Comparison of ENCODE assay signal across 33 cellular contexts in the genomic region with DNA sequence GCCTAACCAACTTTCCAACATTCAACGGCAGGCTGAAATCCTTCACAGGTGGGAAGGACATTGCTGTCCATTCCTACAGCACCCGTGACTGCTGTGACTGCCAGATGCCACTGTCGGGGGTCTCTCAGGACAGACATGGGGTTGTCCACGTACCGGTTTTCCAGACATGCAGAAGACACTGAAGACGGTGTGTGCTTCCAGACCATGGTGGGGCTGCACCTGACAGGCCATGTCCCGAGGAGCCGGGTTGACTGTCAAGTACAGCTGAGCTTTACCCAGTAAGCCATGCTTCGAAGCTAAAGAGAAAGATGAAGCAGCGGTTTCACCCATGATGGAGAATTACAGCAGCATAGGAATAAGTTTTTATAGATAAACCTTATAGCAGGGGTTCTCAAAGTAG.
"Had no signal": no experiment of that assay in that cellular context is flagged by ENCODE, and none has a peak within 500 bp of the region (broad histone marks: within the 10 kb centered on the region; RNA-seq: fewer than 3 reads in every experiment).

No MANE protein-coding gene starts in this region.

- H3K4me1 Mint-ChIP-seq: activated B cell treated with CpG ODN at 0.5 μM for 24 hours; activated CD4-positive, alpha-beta memory T cell treated with anti-CD3 and anti-CD28 coated beads, Interleukin-2, amount 10 ng/mL, durations not matched to agents 7 days and 5 days; activated naive CD4-positive, alpha-beta T cell treated with anti-CD3 and anti-CD28 coated beads, Interleukin-2, amount 10 ng/mL, durations not matched to agents 7 days and 5 days; activated naive CD4-positive, alpha-beta T cell treated with anti-CD3 and anti-CD28 coated beads, Interleukin-2, amount 50 U/mL, for 24 hours; activated T-helper 17 cell treated with anti-CD3 and anti-CD28 coated beads, Interleukin-2, amount 50 U/mL, for 72 hours; brain; central memory CD8-positive, alpha-beta T cell; T-cell had no signal

- H3K36me3 Mint-ChIP-seq: activated naive CD4-positive, alpha-beta T cell treated with anti-CD3 and anti-CD28 coated beads, Interleukin-2, amount 10 ng/mL, durations not matched to agents 7 days and 5 days; activated naive CD8-positive, alpha-beta T cell; activated naive CD8-positive, alpha-beta T cell treated with anti-CD3 and anti-CD28 coated beads, Interleukin-2, amount 10 ng/mL, durations not matched to agents 7 days and 5 days; brain; T-cell had no signal

- H3K27me3 ChIP-seq: ascending aorta, cardiac muscle cell had no signal

- DNase-seq: activated B cell treated with CpG ODN at 0.5 μM for 24 hours; activated CD4-positive, alpha-beta memory T cell treated with anti-CD3 and anti-CD28 coated beads, Interleukin-2, amount 10 ng/mL, durations not matched to agents 7 days and 5 days; activated CD4-positive, alpha-beta T cell treated with anti-CD3 and anti-CD28 coated beads for 48 hours; activated CD4-positive, alpha-beta T cell treated with anti-CD3 and anti-CD28 coated beads, Interleukin-2, amount 10 ng/mL, durations not matched to agents 7 days and 5 days; activated CD4-positive, alpha-beta T cell treated with anti-CD3 and anti-CD28 coated beads, Interleukin-2, amount 50 U/mL, for 48 hours; activated CD4-positive, CD25-positive, alpha-beta regulatory T cell treated with anti-CD3 and anti-CD28 coated beads, Interleukin-2, amount 50 U/mL, for 72 hours; activated CD8-positive, alpha-beta memory T cell treated with anti-CD3 and anti-CD28 coated beads, Interleukin-2, amount 50 U/mL, for 4 hours; activated effector memory CD4-positive, alpha-beta T cell treated with Interleukin-2 at 50 U/mL for 16 hours; activated gamma-delta T cell; activated naive CD4-positive, alpha-beta T cell treated with anti-CD3 and anti-CD28 coated beads, Interleukin-2, amount 10 ng/mL, durations not matched to agents 7 days and 5 days; activated naive CD4-positive, alpha-beta T cell treated with Interleukin-2 at 50 U/mL for 16 hours; activated naive CD8-positive, alpha-beta T cell treated with anti-CD3 and anti-CD28 coated beads, Interleukin-2, amount 10 ng/mL, durations not matched to agents 7 days and 5 days; activated naive CD8-positive, alpha-beta T cell treated with anti-CD3 and anti-CD28 coated beads, Interleukin-2, amount 50 U/mL, for 24 hours; activated T-cell treated with anti-CD3 and anti-CD28 coated beads for 4 hours; activated T-cell treated with anti-CD3 and anti-CD28 coated beads, Interleukin-2, amount 50 U/mL, for 1 hour; activated T-cell treated with anti-CD3 and anti-CD28 coated beads, Interleukin-2, amount 50 U/mL, for 4 hours; activated T-cell treated with anti-CD3 and anti-CD28 coated beads, Interleukin-2, amount 50 U/mL, for 72 hours; amygdala; anterior cingulate cortex; caudate nucleus; T-cell; T-helper 2 cell; T-helper 9 cell had no signal

- ATAC-seq: activated naive CD8-positive, alpha-beta T cell treated with anti-CD3 and anti-CD28 coated beads, Interleukin-2, amount 50 U/mL, for 24 hours; activated T-cell treated with anti-CD3 and anti-CD28 coated beads, Interleukin-2, amount 50 U/mL, for 4 hours; activated T-cell treated with anti-CD3 and anti-CD28 coated beads, Interleukin-2, amount 50 U/mL, for 72 hours; activated T-helper 17 cell treated with anti-CD3 and anti-CD28 coated beads, Interleukin-2, amount 50 U/mL, for 72 hours; T-cell had no signal

- H3K27ac ChIP-seq: ascending aorta, cardiac muscle cell, VCaP had no signal

- H3K27ac Mint-ChIP-seq: activated B cell treated with CpG ODN at 0.5 μM for 24 hours; activated CD4-positive, alpha-beta memory T cell treated with anti-CD3 and anti-CD28 coated beads, Interleukin-2, amount 10 ng/mL, durations not matched to agents 7 days and 5 days; activated CD4-positive, alpha-beta T cell treated with anti-CD3 and anti-CD28 coated beads, Interleukin-2, amount 10 ng/mL, durations not matched to agents 7 days and 5 days; activated naive CD4-positive, alpha-beta T cell treated with anti-CD3 and anti-CD28 coated beads, Interleukin-2, amount 10 ng/mL, durations not matched to agents 7 days and 5 days; activated naive CD4-positive, alpha-beta T cell treated with anti-CD3 and anti-CD28 coated beads, Interleukin-2, amount 50 U/mL, for 24 hours; activated naive CD8-positive, alpha-beta T cell; activated naive CD8-positive, alpha-beta T cell treated with anti-CD3 and anti-CD28 coated beads, Interleukin-2, amount 10 ng/mL, durations not matched to agents 7 days and 5 days; activated naive CD8-positive, alpha-beta T cell treated with anti-CD3 and anti-CD28 coated beads, Interleukin-2, amount 50 U/mL, for 24 hours; activated T-cell treated with anti-CD3 and anti-CD28 coated beads, Interleukin-2, amount 50 U/mL, for 72 hours; activated T-helper 1 cell treated with anti-CD3 and anti-CD28 coated beads, Interleukin-12 subunit alpha, Interleukin-12 subunit beta, Interleukin-2, Interleukin-4 antibody, amounts not matched to agents 30 ng/mL and 10 ng/mL and 1 ng/mL, durations not matched to agents 14 hours and 24 hours and 36 hours; activated T-helper 17 cell treated with anti-CD3 and anti-CD28 coated beads, Interleukin-2, amount 50 U/mL, for 72 hours; brain; T-cell; T-helper 2 cell treated with Interferon-gamma antibody and Interleukin-4, amounts not matched to agents 5 μg/mL and 100 μg/mL, for 36 hours had no signal

- H3K9me3 Mint-ChIP-seq: activated B cell treated with CpG ODN at 0.5 μM for 24 hours; activated CD4-positive, alpha-beta memory T cell treated with anti-CD3 and anti-CD28 coated beads, Interleukin-2, amount 10 ng/mL, durations not matched to agents 7 days and 5 days; activated CD4-positive, alpha-beta T cell treated with anti-CD3 and anti-CD28 coated beads, Interleukin-2, amount 10 ng/mL, durations not matched to agents 7 days and 5 days; activated naive CD4-positive, alpha-beta T cell treated with anti-CD3 and anti-CD28 coated beads, Interleukin-2, amount 10 ng/mL, durations not matched to agents 7 days and 5 days; activated naive CD4-positive, alpha-beta T cell treated with anti-CD3 and anti-CD28 coated beads, Interleukin-2, amount 50 U/mL, for 24 hours; activated naive CD8-positive, alpha-beta T cell treated with anti-CD3 and anti-CD28 coated beads, Interleukin-2, amount 10 ng/mL, durations not matched to agents 7 days and 5 days; activated naive CD8-positive, alpha-beta T cell treated with anti-CD3 and anti-CD28 coated beads, Interleukin-2, amount 50 U/mL, for 24 hours; activated T-cell treated with anti-CD3 and anti-CD28 coated beads, Interleukin-2, amount 50 U/mL, for 4 hours; activated T-cell treated with anti-CD3 and anti-CD28 coated beads, Interleukin-2, amount 50 U/mL, for 72 hours; activated T-helper 1 cell treated with anti-CD3 and anti-CD28 coated beads, Interleukin-12 subunit alpha, Interleukin-12 subunit beta, Interleukin-2, Interleukin-4 antibody, amounts not matched to agents 30 ng/mL and 10 ng/mL and 1 ng/mL, durations not matched to agents 14 hours and 24 hours and 36 hours; activated T-helper 17 cell treated with anti-CD3 and anti-CD28 coated beads, Interleukin-2, amount 50 U/mL, for 72 hours; central memory CD8-positive, alpha-beta T cell; T-cell; T-helper 2 cell treated with Interferon-gamma antibody and Interleukin-4, amounts not matched to agents 5 μg/mL and 100 μg/mL, for 36 hours had no signal

- H3K9me3 ChIP-seq: ascending aorta had no signal

- H3K4me3 ChIP-seq: ascending aorta, cardiac muscle cell had no signal

- H3K4me3 Mint-ChIP-seq: activated B cell treated with CpG ODN at 0.5 μM for 24 hours; activated CD4-positive, alpha-beta memory T cell treated with anti-CD3 and anti-CD28 coated beads, Interleukin-2, amount 10 ng/mL, durations not matched to agents 7 days and 5 days; activated CD4-positive, alpha-beta T cell treated with anti-CD3 and anti-CD28 coated beads, Interleukin-2, amount 10 ng/mL, durations not matched to agents 7 days and 5 days; activated naive CD4-positive, alpha-beta T cell treated with anti-CD3 and anti-CD28 coated beads, Interleukin-2, amount 10 ng/mL, durations not matched to agents 7 days and 5 days; activated naive CD4-positive, alpha-beta T cell treated with anti-CD3 and anti-CD28 coated beads, Interleukin-2, amount 50 U/mL, for 24 hours; activated naive CD8-positive, alpha-beta T cell; activated naive CD8-positive, alpha-beta T cell treated with anti-CD3 and anti-CD28 coated beads, Interleukin-2, amount 10 ng/mL, durations not matched to agents 7 days and 5 days; activated naive CD8-positive, alpha-beta T cell treated with anti-CD3 and anti-CD28 coated beads, Interleukin-2, amount 50 U/mL, for 24 hours; activated T-cell treated with anti-CD3 and anti-CD28 coated beads, Interleukin-2, amount 50 U/mL, for 4 hours; activated T-cell treated with anti-CD3 and anti-CD28 coated beads, Interleukin-2, amount 50 U/mL, for 72 hours; activated T-helper 1 cell treated with anti-CD3 and anti-CD28 coated beads, Interleukin-12 subunit alpha, Interleukin-12 subunit beta, Interleukin-2, Interleukin-4 antibody, amounts not matched to agents 30 ng/mL and 10 ng/mL and 1 ng/mL, durations not matched to agents 14 hours and 24 hours and 36 hours; activated T-helper 17 cell treated with anti-CD3 and anti-CD28 coated beads, Interleukin-2, amount 50 U/mL, for 72 hours; brain; central memory CD8-positive, alpha-beta T cell; T-cell; T-helper 2 cell treated with Interferon-gamma antibody and Interleukin-4, amounts not matched to agents 5 μg/mL and 100 μg/mL, for 36 hours had no signal

- H3K27me3 Mint-ChIP-seq: activated B cell treated with CpG ODN at 0.5 μM for 24 hours; activated naive CD4-positive, alpha-beta T cell treated with anti-CD3 and anti-CD28 coated beads, Interleukin-2, amount 10 ng/mL, durations not matched to agents 7 days and 5 days; activated naive CD4-positive, alpha-beta T cell treated with anti-CD3 and anti-CD28 coated beads, Interleukin-2, amount 50 U/mL, for 24 hours; activated naive CD8-positive, alpha-beta T cell; activated naive CD8-positive, alpha-beta T cell treated with anti-CD3 and anti-CD28 coated beads, Interleukin-2, amount 50 U/mL, for 24 hours; activated T-helper 17 cell treated with anti-CD3 and anti-CD28 coated beads, Interleukin-2, amount 50 U/mL, for 72 hours; central memory CD8-positive, alpha-beta T cell had no signal

- H3K36me3 ChIP-seq: ascending aorta, cardiac muscle cell had no signal

- H3K4me1 ChIP-seq: ascending aorta had no signal
